8 cellular contexts compared by ENCODE assay signal in genomic region chr11:67421421-67422031, GRCh38. TPM values are rescaled to one million over a fixed set of nuclear protein-coding genes. Genes with fewer than 3 reads are reported as not detected.
DNase-seq lines count a peak whose midpoint lies in the region; ATAC-seq and TF ChIP-seq lines count a peak whose summit lies in the region.

No MANE protein-coding gene starts in this region.

- H3K18ac ChIP-seq in mesendoderm (ENCODE audit: low read length), result no peak overlapping the region

- H3K4me3 ChIP-seq in right atrium auricular region (peak overlapping the region in 1 of 2 donors; percentile 63), adrenal gland (peak overlapping the region in 1 of 4 donors; percentile 81), mesendoderm (ENCODE audit: low read length) (no peak overlapping the region), upper lobe of right lung (peak overlapping the region; percentile 54)

- H3K79me1 ChIP-seq in mesendoderm (ENCODE audit: low read length), result no peaks in the 10 kb centered on the region

- H3K4ac ChIP-seq in mesendoderm (ENCODE audit: low read depth, low read length), result no peak overlapping the region

- H3K9me3 ChIP-seq in right atrium auricular region (no peaks in the 10 kb centered on the region), adrenal gland (replicated peaks in 1 of 3) (no peaks in the 10 kb centered on the region), upper lobe of right lung (no peaks in the 10 kb centered on the region)

- H3K79me2 ChIP-seq in mesendoderm (ENCODE audit: control insufficient read depth, insufficient read depth, low read length), result no peaks in the 10 kb centered on the region

- H3K4me1 ChIP-seq in right atrium auricular region (peaks cover 0 to 45% of the 10 kb centered on the region in 2 donors), adrenal gland (replicated peaks in 1 of 2) (peaks cover 6 to 7% of the 10 kb centered on the region in 2 donors), mesendoderm (ENCODE audit: control insufficient read depth, low read depth, low read length) (no peaks in the 10 kb centered on the region), upper lobe of right lung (peaks cover 25% of the 10 kb centered on the region)

- peak overlapping the region; percentile 44 for H3K56ac ChIP-seq in mesendoderm (ENCODE audit: low read length)

- no peak overlapping the region for H3K23ac ChIP-seq in mesendoderm (ENCODE audit: low read length)

- no peak overlapping the region for H4K8ac ChIP-seq in mesendoderm (ENCODE audit: low read depth, low read length)

- WGBS in adrenal gland, 4 donors, result 58 to 72% (median 67%) methylated on average over 18 to 23 of the region's 23 CpGs
- no CpG with 5 or more reads among the region's 23 CpGs for WGBS in mesendoderm (ENCODE audit: extremely low coverage, insufficient coverage, low lambda C conversion rate)

- TF ChIP-seq CTCF in right atrium auricular region (IDR thresholded peaks at IDR 0.05) (no peak), adrenal gland (IDR thresholded peaks at IDR 0.05) (no peak), upper lobe of right lung (IDR thresholded peaks at IDR 0.05) (no peak)

- H3K27ac ChIP-seq in right atrium auricular region (peak overlapping the region; percentile 87 to 90), adrenal gland (peak overlapping the region in 3 of 5 donors; percentile 75 to 98 (median 89)), mesendoderm (ENCODE audit: low read depth, low read length) (no peak overlapping the region), upper lobe of right lung (peak overlapping the region; percentile 79)

- H2BK120ac ChIP-seq in mesendoderm (ENCODE audit: low read depth, low read length), result no peak overlapping the region

- peak overlapping the region; percentile 33 for H3K4me2 ChIP-seq in mesendoderm (ENCODE audit: low read length)

- peak overlapping the region; percentile 15 for H3K9ac ChIP-seq in mesendoderm (ENCODE audit: low read length)

- no peak for DNase-seq in right atrium auricular region (ENCODE audit: low spot score)
- no peak for DNase-seq in Right ventricle myocardium inferior (ENCODE audit: missing footprints)
- no peak for DNase-seq in adrenal gland
- DNase-seq in mesendoderm, result no peak
- no peak for DNase-seq in upper lobe of right lung
- no peak for DNase-seq in iPS-NIHi7 (ENCODE audit: extremely low spot score)
- DNase-seq in erythroblast (lab: John Stamatoyannopoulos, UW), result no peak
- DNase-seq in NCI-H187 (lab: John Stamatoyannopoulos, UW), result no peak

- no peak for TF ChIP-seq POLR2A in adrenal gland (IDR thresholded peaks at IDR 0.05)
- TF ChIP-seq POLR2A in erythroblast (IDR thresholded peaks at IDR 0.05; ENCODE audit: low read length), result no peak

- H4K5ac ChIP-seq in mesendoderm (ENCODE audit: low read length), result no peak overlapping the region

- H2AK5ac ChIP-seq in mesendoderm (ENCODE audit: low read length), result no peak overlapping the region

- intact Hi-C loops in Right ventricle myocardium inferior (cut with DNase I) (no loop called here), adrenal gland (cut with DNase I) (no loop called here), upper lobe of right lung (cut with DNase I) (no loop called here)

- H3K36me3 ChIP-seq in right atrium auricular region (no peaks in the 10 kb centered on the region), adrenal gland (replicated peaks in 1 of 2) (no peaks in the 10 kb centered on the region), mesendoderm (ENCODE audit: control insufficient read depth, insufficient read depth, low read length) (no peaks in the 10 kb centered on the region), upper lobe of right lung (no peaks in the 10 kb centered on the region)

- H2BK15ac ChIP-seq in mesendoderm (replicated peaks; ENCODE audit: low read depth), result no peak overlapping the region

- H2BK5ac ChIP-seq in mesendoderm (ENCODE audit: low read length), result no peak overlapping the region

- ATAC-seq in Right ventricle myocardium inferior (no peak), upper lobe of right lung (no peak)

- H3K27me3 ChIP-seq in right atrium auricular region, result no peaks in the 10 kb centered on the region
- H3K27me3 ChIP-seq in adrenal gland, result no peaks in the 10 kb centered on the region
- no peaks in the 10 kb centered on the region for H3K27me3 ChIP-seq in mesendoderm (ENCODE audit: insufficient read depth, low read length, poor library complexity)
- no peaks in the 10 kb centered on the region for H3K27me3 ChIP-seq in upper lobe of right lung

RNA-seq across cellular contexts. Expression of gene CARNS1, which starts 6.0 kb away (rescaled TPM):
- total RNA-seq in right atrium auricular region, result 1 to 10 TPM; 9.7 to 9.9 TPM
- 14.1 TPM for total RNA-seq in Right ventricle myocardium inferior
- total RNA-seq in adrenal gland, result under 1 TPM in 7 of 8 donors, not detected in 1; 0.10 to 0.80 (median 0.32) TPM
- under 1 TPM; 0.37 to 0.56 (median 0.51) TPM for polyA plus RNA-seq in adrenal gland
- polyA plus RNA-seq in mesendoderm (2013, experiment 1 of 2), result 0.14 TPM
- polyA plus RNA-seq in mesendoderm (2013, experiment 2 of 2), result 0.18 TPM
- 2.7 TPM for total RNA-seq in upper lobe of right lung

RNA-seq across cellular contexts. Expression of gene RPS6KB2, which starts 6.8 kb away (rescaled TPM):
- 10 to 100 TPM; 35.5 to 44.6 TPM for total RNA-seq in right atrium auricular region
- total RNA-seq in Right ventricle myocardium inferior, result 27.8 TPM
- total RNA-seq in adrenal gland, result 10 to 100 TPM; 37.4 to 96.6 (median 50.0) TPM
- polyA plus RNA-seq in adrenal gland, result 100 to 1,000 TPM in 1 of 3 donors, 10 to 100 TPM in 2; 36.6 to 111 (median 78.6) TPM
- polyA plus RNA-seq in mesendoderm (2013, experiment 1 of 2), result 26.5 TPM
- 27.8 TPM for polyA plus RNA-seq in mesendoderm (2013, experiment 2 of 2)
- total RNA-seq in upper lobe of right lung, result 40.0 TPM

RNA-seq across cellular contexts. Expression of gene PTPRCAP, which starts 16.0 kb away (rescaled TPM):
- total RNA-seq in right atrium auricular region (1 to 10 TPM; 1.9 to 2.8 TPM), Right ventricle myocardium inferior (1.7 TPM), adrenal gland (1 to 10 TPM; 1.2 to 7.5 (median 3.9) TPM), upper lobe of right lung (17.7 TPM)
- polyA plus RNA-seq in adrenal gland, result 10 to 100 TPM in 1 of 3 donors, 1 to 10 TPM in 1, under 1 TPM in 1; 0.57 to 13.4 (median 8.0) TPM
- polyA plus RNA-seq in mesendoderm (2013, experiment 1 of 2), result 0.74 TPM
- 1.1 TPM for polyA plus RNA-seq in mesendoderm (2013, experiment 2 of 2)

RNA-seq across cellular contexts. Expression of gene TBC1D10C, which starts 17.6 kb away (rescaled TPM):
- total RNA-seq in right atrium auricular region, result 1 to 10 TPM in 1 of 2 donors, under 1 TPM in 1; 0.33 to 1.4 TPM
- 1.3 TPM for total RNA-seq in Right ventricle myocardium inferior
- total RNA-seq in adrenal gland, result 1 to 10 TPM in 6 of 8 donors, under 1 TPM in 1, not detected in 1; 0.49 to 9.1 (median 3.7) TPM
- 10 to 100 TPM in 1 of 3 donors, 1 to 10 TPM in 1, under 1 TPM in 1; 0.35 to 16.5 (median 4.6) TPM for polyA plus RNA-seq in adrenal gland
- polyA plus RNA-seq in mesendoderm (2013, experiment 1 of 2), result 0.39 TPM
- polyA plus RNA-seq in mesendoderm (2013, experiment 2 of 2), result 0.41 TPM
- total RNA-seq in upper lobe of right lung, result 26.8 TPM

RNA-seq across cellular contexts. Expression of gene PPP1CA, which starts 19.9 kb away (rescaled TPM):
- 100 to 1,000 TPM in 1 of 2 donors, 10 to 100 TPM in 1; 97.8 to 112 TPM for total RNA-seq in right atrium auricular region
- 112 TPM for total RNA-seq in Right ventricle myocardium inferior
- total RNA-seq in adrenal gland, result 100 to 1,000 TPM; 126 to 289 (median 161) TPM
- 100 to 1,000 TPM; 105 to 140 (median 116) TPM for polyA plus RNA-seq in adrenal gland
- 216 TPM for polyA plus RNA-seq in mesendoderm (2013, experiment 1 of 2)
- polyA plus RNA-seq in mesendoderm (2013, experiment 2 of 2), result 212 TPM
- 134 TPM for total RNA-seq in upper lobe of right lung
